ENCODE assay signal across 9 cellular contexts in the genomic region with DNA sequence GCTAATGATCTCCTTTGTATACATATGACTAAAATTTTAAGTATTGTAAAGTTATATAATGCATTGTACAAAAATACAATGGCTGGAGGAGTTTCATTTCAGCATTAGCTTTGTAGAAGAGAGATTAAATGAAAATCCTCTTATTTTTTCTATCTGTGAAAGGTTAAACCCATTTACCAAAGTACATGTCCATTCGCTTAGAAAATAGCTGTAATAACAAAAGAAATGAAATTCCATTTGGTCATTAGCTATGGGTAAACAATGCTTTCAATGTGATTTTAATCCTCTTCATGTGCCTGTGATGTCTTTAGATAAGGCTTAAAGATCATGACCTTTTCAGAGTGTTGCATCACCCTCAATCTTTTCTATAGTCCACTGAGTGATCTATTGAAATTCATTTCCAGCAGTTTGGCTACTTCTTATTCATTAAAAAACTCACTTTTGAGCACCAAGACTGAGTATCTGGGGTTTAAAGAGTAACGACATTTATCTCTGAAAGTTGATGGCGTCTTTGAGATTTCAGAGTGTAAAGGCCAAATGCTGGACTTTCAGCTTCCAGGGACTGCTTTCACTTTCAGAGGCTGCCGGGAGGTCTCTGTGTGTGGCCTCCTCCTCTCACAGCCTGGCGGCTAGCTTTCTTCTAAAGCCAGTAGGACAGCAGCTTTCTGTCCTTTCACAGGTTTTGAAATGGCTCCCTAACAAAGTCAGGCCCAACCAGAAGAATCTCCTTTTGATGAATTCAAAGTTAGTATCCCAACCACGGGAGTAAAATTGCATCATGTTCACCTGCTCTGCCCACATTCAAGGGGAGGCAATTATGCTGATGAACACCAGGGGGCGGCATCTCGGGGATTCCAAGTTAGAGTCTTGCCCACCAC.
DNase-seq lines count a peak whose midpoint lies in the region; TF ChIP-seq lines count a peak whose summit lies in the region.
"Had no signal": no experiment of that assay in that cellular context is flagged by ENCODE, and none has a peak within 500 bp of the region (broad histone marks: within the 10 kb centered on the region; RNA-seq: fewer than 3 reads in every experiment).

No MANE protein-coding gene starts in this region.

- H3K27me3 ChIP-seq in KMS-11 (ENCODE audit: insufficient read depth, low read depth) (no peaks in the 10 kb centered on the region), neuron (ENCODE audit: insufficient read depth, low read length) (no peaks in the 10 kb centered on the region)

- peak; percentile 87 for TF ChIP-seq CTCF in KMS-11 (conservative IDR thresholded peaks at IDR 0.05; ENCODE audit: low read depth, low read length)
- TF ChIP-seq CTCF in astrocyte of the spinal cord (IDR thresholded peaks at IDR 0.05; ENCODE audit: low read depth, low read length) = peak; percentile 38

- in situ Hi-C loops in astrocyte of the spinal cord (cut with HindIII; ENCODE audit: low sequenced_read_pairs) = no loop called here

- H3K36me3 Mint-ChIP-seq in activated naive CD4-positive, alpha-beta T cell treated with anti-CD3 and anti-CD28 coated beads for 36 hours (ENCODE audit: low read depth) = no peaks in the 10 kb centered on the region

- H3K36me3 ChIP-seq in KMS-11 (ENCODE audit: insufficient read depth) (no peaks in the 10 kb centered on the region), neuron (ENCODE audit: insufficient read depth, low read length) (no peaks in the 10 kb centered on the region)

- H3K4me2 ChIP-seq in KMS-11 = peak overlapping the region; percentile 81

- intact Hi-C loops in activated naive CD4-positive, alpha-beta T cell treated with anti-CD3 and anti-CD28 coated beads for 36 hours (cut with micrococcal nuclease) = no loop called here
- intact Hi-C loops in posterior vena cava (cut with DNase I) = no loop called here

- no peaks in the 10 kb centered on the region for H3K27me3 Mint-ChIP-seq in activated naive CD4-positive, alpha-beta T cell treated with anti-CD3 and anti-CD28 coated beads for 36 hours (ENCODE audit: low read depth)

- peaks cover 1% of the 10 kb centered on the region for H3K9me3 Mint-ChIP-seq in activated naive CD4-positive, alpha-beta T cell treated with anti-CD3 and anti-CD28 coated beads for 36 hours

- H3K27ac Mint-ChIP-seq in activated naive CD4-positive, alpha-beta T cell treated with anti-CD3 and anti-CD28 coated beads for 36 hours = no peak overlapping the region

- H3K9ac ChIP-seq in KMS-11 = peak overlapping the region; percentile 30; the same call in 1 of the 2 replicates

- no peaks in the 10 kb centered on the region for H3K9me3 ChIP-seq in neuron (ENCODE audit: low read length)

- H3K4me3 ChIP-seq in KMS-11 (IDR thresholded peaks at IDR 0.05; ENCODE audit: insufficient read depth, low read depth, low read length) = no peak overlapping the region
- no peak overlapping the region for H3K4me3 ChIP-seq in astrocyte of the spinal cord (ENCODE audit: low read depth, low read length)
- peak overlapping the region; percentile 31 for H3K4me3 ChIP-seq in neuron (ENCODE audit: low read length)
- H3K4me3 ChIP-seq: skin epidermis had no signal

- H3K4me1 ChIP-seq in KMS-11 (ENCODE audit: low read depth, poor library complexity, severe bottlenecking) (peaks cover 10% of the 10 kb centered on the region), neuron (ENCODE audit: insufficient read depth, low read length) (peaks cover 6% of the 10 kb centered on the region)

- H3K4me1 Mint-ChIP-seq in activated naive CD4-positive, alpha-beta T cell treated with anti-CD3 and anti-CD28 coated beads for 36 hours (ENCODE audit: low read depth) = no peaks in the 10 kb centered on the region

- H2AFZ ChIP-seq in KMS-11 (ENCODE audit: low read depth) (peak overlapping the region; percentile 95), neuron (ENCODE audit: low read depth, low read length) (peak overlapping the region; percentile 28)

- DNase-seq in activated naive CD4-positive, alpha-beta T cell treated with anti-CD3 and anti-CD28 coated beads for 36 hours = peak; percentile 32
- DNase-seq in activated naive CD4-positive, alpha-beta T cell treated with anti-CD3 and anti-CD28 coated beads, Interleukin-2, amount 50 U/mL, for 16 hours = no peak
- DNase-seq in astrocyte of the spinal cord (ENCODE audit: low read depth, low spot score) (peak; percentile 1), NCI-H1436 (lab: John Stamatoyannopoulos, UW) (no peak), MV-4-11 (lab: John Stamatoyannopoulos, UW) (no peak), posterior vena cava (ENCODE audit: low spot score) (no peak)

- H3K27ac ChIP-seq in KMS-11 = 0 out of 2 replicates have a peak overlapping the region, but pooled peaks have one; percentile 29
- H3K27ac ChIP-seq: skin epidermis had no signal

- CTCF ChIA-PET in activated naive CD4-positive, alpha-beta T cell treated with anti-CD3 and anti-CD28 coated beads for 36 hours (lab: Charles Lee) = interaction anchor here (0.7 to 1.4 kb wide), 2 partner anchors 17 to 850 kb away, joined by 3 read pairs; no protein-coding TSS in a partner anchor

- H3K79me2 ChIP-seq in KMS-11 (ENCODE audit: insufficient read depth, low read depth) = no peaks in the 10 kb centered on the region

- no peak overlapping the region for H3K4me3 Mint-ChIP-seq in activated naive CD4-positive, alpha-beta T cell treated with anti-CD3 and anti-CD28 coated beads for 36 hours

- H4K20me1 ChIP-seq in KMS-11 (ENCODE audit: insufficient read depth) = no peaks in the 10 kb centered on the region

Comparison
In these comparisons a context has a peak if more than half of its experiments do, and no peak if none do; other contexts are left out.
1. DNase-seq: peak in activated naive CD4-positive, alpha-beta T cell treated with anti-CD3 and anti-CD28 coated beads for 36 hours (single experiment) and astrocyte of the spinal cord (single experiment); none in activated naive CD4-positive, alpha-beta T cell treated with anti-CD3 and anti-CD28 coated beads, Interleukin-2, amount 50 U/mL, for 16 hours (single experiment), NCI-H1436 (single experiment), MV-4-11 (single experiment) and posterior vena cava (single experiment).